ENCODE assay signal across 19 cellular contexts in the genomic region with DNA sequence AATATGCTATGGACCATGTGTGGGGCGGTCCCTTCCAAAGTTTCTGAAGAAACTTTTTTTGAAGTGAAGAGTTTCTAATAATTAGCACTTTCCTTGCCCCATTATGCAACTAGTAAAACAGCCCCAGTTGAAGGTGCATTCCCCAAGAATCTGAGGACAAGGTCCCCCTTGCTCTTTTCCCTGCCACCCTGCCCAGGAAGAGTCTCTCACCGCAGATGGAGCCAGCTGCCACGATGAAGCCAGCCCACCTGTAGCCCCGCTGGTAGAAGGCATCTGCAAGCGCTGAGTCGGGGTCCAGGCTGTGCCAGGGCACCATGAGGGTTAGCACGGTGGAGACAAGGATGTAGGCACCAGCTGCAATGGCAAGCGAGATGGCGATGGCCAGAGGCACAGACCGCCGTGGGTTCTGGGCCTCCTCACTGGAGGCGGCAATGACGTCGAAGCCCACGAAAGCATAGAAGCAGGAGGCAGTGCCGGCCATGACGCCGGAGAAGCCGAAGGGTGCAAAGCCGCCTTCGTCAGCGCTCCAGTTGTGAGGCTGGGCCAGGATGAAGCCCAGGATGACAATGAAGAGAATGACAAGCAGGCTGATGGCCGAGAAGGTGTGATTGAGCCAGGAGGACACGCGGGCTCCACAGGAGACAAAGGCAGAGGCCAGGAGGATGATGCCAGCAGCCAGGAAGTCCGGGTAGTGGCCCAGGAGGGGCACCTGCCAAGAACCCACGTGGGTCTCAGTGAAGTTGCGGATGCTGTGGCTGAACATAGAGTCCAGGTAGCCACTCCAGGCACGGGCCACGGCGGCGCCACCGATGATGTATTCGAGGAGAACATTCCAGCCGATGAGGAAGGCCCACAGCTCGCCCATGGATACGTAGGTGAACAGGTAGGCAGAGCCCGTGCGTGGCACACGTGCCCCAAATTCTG. TPM values are rescaled to one million over a fixed set of nuclear protein-coding genes. Genes with fewer than 3 reads are reported as not detected.
"Had no signal": no experiment of that assay in that cellular context is flagged by ENCODE, and none has a peak within 500 bp of the region (broad histone marks: within the 10 kb centered on the region; RNA-seq: fewer than 3 reads in every experiment).

No MANE protein-coding gene starts in this region.

- H3K36me3 ChIP-seq: adrenal gland, esophagus squamous epithelium, heart right ventricle, upper lobe of left lung had no signal

- H3K9me3 Mint-ChIP-seq: neural crest cell had no signal

- DNase-seq: activated CD4-positive, alpha-beta T cell treated with anti-CD3 and anti-CD28 coated beads for 4 hours; activated CD8-positive, alpha-beta memory T cell treated with anti-CD3 and anti-CD28 coated beads, Interleukin-2, amount 50 U/mL, for 48 hours; activated CD8-positive, alpha-beta T cell treated with anti-CD3 and anti-CD28 coated beads, Interleukin-2, amount 10 ng/mL, durations not matched to agents 7 days and 5 days; adrenal gland; central memory CD4-positive, alpha-beta T cell; esophagus squamous epithelium; foreskin melanocyte; heart right ventricle; mammary epithelial cell; SHP77 treated with DMSO at 0.1 percent for 48 hours; stimulated activated CD4-positive, alpha-beta T cell treated with anti-CD3 and anti-CD28 coated beads, Interleukin-2, amount 100 ng/mL, for 24 hours; stimulated activated naive CD4-positive, alpha-beta T cell had no signal

- H3K9me3 ChIP-seq: adrenal gland, esophagus squamous epithelium, heart right ventricle, upper lobe of left lung had no signal

- ATAC-seq: sciatic nerve had no signal

- H3K27me3 ChIP-seq: adrenal gland had no signal

- H3K27ac ChIP-seq: adrenal gland, heart right ventricle, upper lobe of left lung, VCaP had no signal

- H3K4me3 ChIP-seq: adrenal gland had no signal

- H3K4me3 Mint-ChIP-seq: activated CD8-positive, alpha-beta T cell treated with anti-CD3 and anti-CD28 coated beads, Interleukin-2, amount 10 ng/mL, durations not matched to agents 7 days and 5 days had no signal

- H3K27ac Mint-ChIP-seq: activated CD8-positive, alpha-beta T cell treated with anti-CD3 and anti-CD28 coated beads, Interleukin-2, amount 10 ng/mL, durations not matched to agents 7 days and 5 days had no signal

- FAIRE-seq: endometrium had no signal

RNA-seq across cellular contexts. Expression of a gene that starts 14.9 kb away (rescaled TPM):
- total RNA-seq: activated CD8-positive, alpha-beta T cell treated with anti-CD3 and anti-CD28 coated beads, Interleukin-2, amount 10 ng/mL, durations not matched to agents 7 days and 5 days; heart right ventricle; left lobe of liver; mammary epithelial cell; mucosa of gallbladder; neural crest cell; sciatic nerve had no signal
- polyA plus RNA-seq: heart right ventricle, mammary epithelial cell had no signal
